9 cellular contexts compared by ENCODE assay signal in the genomic region with DNA sequence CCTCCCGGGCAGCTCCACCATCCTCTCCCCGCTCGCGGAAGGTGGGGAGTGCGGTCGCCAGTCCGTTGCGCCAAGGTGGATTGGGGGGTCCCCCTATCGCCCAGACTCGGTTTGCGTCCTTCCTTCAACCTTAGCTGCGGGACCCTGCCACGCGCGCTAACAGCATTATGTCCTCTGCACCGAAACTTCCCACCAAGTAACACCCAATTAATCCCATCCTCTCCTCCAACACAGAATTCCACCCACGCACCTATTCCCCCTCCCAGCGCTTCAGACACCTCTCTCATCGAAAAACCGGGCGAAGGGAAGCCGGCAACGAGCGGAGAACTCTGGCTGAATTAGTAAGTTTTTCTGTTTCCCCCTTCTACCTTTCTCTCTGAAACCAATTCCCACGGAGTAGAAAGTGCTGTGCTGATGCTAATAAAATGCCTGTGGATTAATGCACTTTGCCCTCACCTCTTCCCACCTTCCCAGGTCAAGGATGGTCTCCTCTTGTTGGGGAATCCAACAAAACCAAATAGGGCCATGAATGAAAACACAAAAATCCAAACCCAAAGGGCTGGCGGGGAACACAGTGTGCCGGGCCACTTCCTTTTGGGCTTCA. TPM values are rescaled to one million over a fixed set of nuclear protein-coding genes. Genes with fewer than 3 reads are reported as not detected.
DNase-seq lines count a peak whose midpoint lies in the region; ATAC-seq and TF ChIP-seq lines count a peak whose summit lies in the region.
"Had no signal": no experiment of that assay in that cellular context is flagged by ENCODE, and none has a peak within 500 bp of the region (broad histone marks: within the 10 kb centered on the region; RNA-seq: fewer than 3 reads in every experiment).

No MANE protein-coding gene starts in this region.

- peak overlapping the region; percentile 95 for H3K27ac ChIP-seq in subcutaneous abdominal adipose tissue (ENCODE audit: low read depth, low read length)

- peak overlapping the region; percentile 71 for H3K4me3 Mint-ChIP-seq in T-helper 2 cell treated with Interferon-gamma antibody and Interleukin-4, amounts not matched to agents 5 μg/mL and 100 μg/mL, for 36 hours
- H3K4me3 Mint-ChIP-seq in activated B cell treated with CpG ODN at 0.5 μM for 24 hours = peak overlapping the region; percentile 80
- H3K4me3 Mint-ChIP-seq in immature natural killer cell = peak overlapping the region; percentile 85 to 89 (median 86)

- peaks cover 93% of the 10 kb centered on the region for H3K27me3 Mint-ChIP-seq in T-helper 2 cell treated with Interferon-gamma antibody and Interleukin-4, amounts not matched to agents 5 μg/mL and 100 μg/mL, for 36 hours (ENCODE audit: low read depth)
- peaks cover 74% of the 10 kb centered on the region for H3K27me3 Mint-ChIP-seq in activated B cell treated with CpG ODN at 0.5 μM for 24 hours
- H3K27me3 Mint-ChIP-seq in immature natural killer cell (ENCODE audit: low read depth in 3 of 3) = peaks cover 43 to 73% (median 72%) of the 10 kb centered on the region in 3 donors

- peaks cover 3% of the 10 kb centered on the region for H3K36me3 Mint-ChIP-seq in T-helper 2 cell treated with Interferon-gamma antibody and Interleukin-4, amounts not matched to agents 5 μg/mL and 100 μg/mL, for 36 hours (ENCODE audit: low read depth)
- H3K36me3 Mint-ChIP-seq in activated B cell treated with CpG ODN at 0.5 μM for 24 hours (ENCODE audit: low read depth) (no peaks in the 10 kb centered on the region), immature natural killer cell (no peaks in the 10 kb centered on the region)

- CTCF ChIA-PET in activated B cell treated with CpG ODN at 0.5 μM for 24 hours (lab: Charles Lee) = interaction anchor here (1.0 to 4.5 kb wide), 9 partner anchors 8 to 464 kb away, joined by 3 to 32 read pairs (median 6); a partner anchor contains a TSS

- intact Hi-C loops in activated B cell treated with CpG ODN at 0.5 μM for 24 hours (cut with micrococcal nuclease) = loop anchor here (1.0 to 2.0 kb wide), 5 partner anchors 21 to 287 kb away; a partner anchor contains a TSS

- H3K36me3 ChIP-seq in subcutaneous abdominal adipose tissue (ENCODE audit: control insufficient read depth in 5 of 5, insufficient read depth in 5 of 5, low read length in 5 of 5) = no peaks in the 10 kb centered on the region

- in situ Hi-C loops in GM13976 (cut with MboI; ENCODE audit: low sequenced_read_pairs, unreplicated experiment) = loop anchor here (10.0 to 25.0 kb wide), 3 partner anchors 297 to 777 kb away; no protein-coding TSS in a partner anchor
- in situ Hi-C loops in KBM-7 (cut with MboI; ENCODE audit: low pct_unique_long_range_greater_than_20kb, low sequenced_read_pairs) = loop anchor here (10.0 to 25.0 kb wide), 2 partner anchors 297 to 1289 kb away; no protein-coding TSS in a partner anchor

- H3K4me1 ChIP-seq in subcutaneous abdominal adipose tissue (ENCODE audit: control insufficient read depth in 5 of 5, insufficient read depth in 5 of 5, low read length in 5 of 5) = peaks cover 13 to 90% (median 85%) of the 10 kb centered on the region in 5 donors

- peaks cover 0 to 23% (median 0%) of the 10 kb centered on the region in 5 donors for H3K27me3 ChIP-seq in subcutaneous abdominal adipose tissue (ENCODE audit: control insufficient read depth in 5 of 5, insufficient read depth in 4 of 5, low read length in 5 of 5)

- DNase-seq in T-helper 2 cell treated with Interferon-gamma antibody and Interleukin-4, amounts not matched to agents 5 μg/mL and 100 μg/mL, for 36 hours (ENCODE audit: low spot score) = no peak
- DNase-seq in T-helper 2 cell (no peak), activated B cell treated with CpG ODN at 0.5 μM for 24 hours (no peak), immature natural killer cell (no peak), GM13976 (ENCODE audit: low spot score) (no peak), Kasumi-1 (lab: John Stamatoyannopoulos, UW) (no peak), KBM-7 (no peak)
- DNase-seq: NCI-H524 treated with DMSO at 0.1 percent for 48 hours had no signal

- peak overlapping the region; percentile 68 for H3K27ac Mint-ChIP-seq in T-helper 2 cell treated with Interferon-gamma antibody and Interleukin-4, amounts not matched to agents 5 μg/mL and 100 μg/mL, for 36 hours
- H3K27ac Mint-ChIP-seq in activated B cell treated with CpG ODN at 0.5 μM for 24 hours = peak overlapping the region; percentile 12
- H3K27ac Mint-ChIP-seq in immature natural killer cell = peak overlapping the region; percentile 12 to 77 (median 58)

- POLR2A ChIA-PET in activated B cell treated with CpG ODN at 0.5 μM for 24 hours (lab: Charles Lee) = interaction anchor here (0.7 to 1.7 kb wide), 2 partner anchors 9 to 1061 kb away, joined by 3 to 6 read pairs; no protein-coding TSS in a partner anchor

- no peaks in the 10 kb centered on the region for H3K9me3 Mint-ChIP-seq in T-helper 2 cell treated with Interferon-gamma antibody and Interleukin-4, amounts not matched to agents 5 μg/mL and 100 μg/mL, for 36 hours
- no peaks in the 10 kb centered on the region for H3K9me3 Mint-ChIP-seq in activated B cell treated with CpG ODN at 0.5 μM for 24 hours
- peaks cover 0 to 2% (median 0%) of the 10 kb centered on the region in 6 donors for H3K9me3 Mint-ChIP-seq in immature natural killer cell

- peak overlapping the region; percentile 77 to 95 (median 90) for H3K4me3 ChIP-seq in subcutaneous abdominal adipose tissue (ENCODE audit: low read depth in 1 of 5, low read length in 5 of 5)

- no peak for ATAC-seq in activated B cell treated with CpG ODN at 0.5 μM for 24 hours (ENCODE audit: low read depth)

- H3K9ac ChIP-seq in subcutaneous abdominal adipose tissue (ENCODE audit: low read length in 5 of 5) = peak overlapping the region; percentile 65 to 95 (median 86)

- H3K9me3 ChIP-seq in subcutaneous abdominal adipose tissue (ENCODE audit: control insufficient read depth in 5 of 5, low read length in 5 of 5) = no peaks in the 10 kb centered on the region

- TF ChIP-seq CTCF in activated B cell treated with CpG ODN at 0.5 μM for 24 hours (IDR thresholded peaks at IDR 0.05) = no peak
- TF ChIP-seq CTCF in GM13976 (IDR thresholded peaks at IDR 0.05; ENCODE audit: borderline replicate concordance, control extremely low read depth, extremely low read depth, insufficient read depth, missing control alignments) = no peak

- peaks cover 19% of the 10 kb centered on the region for H3K4me1 Mint-ChIP-seq in T-helper 2 cell treated with Interferon-gamma antibody and Interleukin-4, amounts not matched to agents 5 μg/mL and 100 μg/mL, for 36 hours (ENCODE audit: low read depth)
- peaks cover 49% of the 10 kb centered on the region for H3K4me1 Mint-ChIP-seq in activated B cell treated with CpG ODN at 0.5 μM for 24 hours
- peaks cover 54 to 79% of the 10 kb centered on the region in 2 donors for H3K4me1 Mint-ChIP-seq in immature natural killer cell

RNA-seq across cellular contexts. Expression of a gene that starts 0.9 kb away (rescaled TPM):
- not detected in 2 replicates for total RNA-seq in activated B cell treated with CpG ODN at 0.5 μM for 24 hours
- polyA plus RNA-seq in immature natural killer cell = under 1 TPM in 1 of 3 donors, not detected in 2; 0.13 TPM

RNA-seq across cellular contexts. Expression of a gene that starts 3.9 kb away (rescaled TPM):
- total RNA-seq in activated B cell treated with CpG ODN at 0.5 μM for 24 hours = not detected in 2 replicates
- polyA plus RNA-seq in immature natural killer cell = 1 to 10 TPM in 1 of 3 donors, under 1 TPM in 1, not detected in 1; 0.52 to 3.8 TPM

RNA-seq across cellular contexts. Expression of a gene that starts 5.0 kb away (rescaled TPM):
- total RNA-seq in activated B cell treated with CpG ODN at 0.5 μM for 24 hours = not detected in 2 replicates
- 1 to 10 TPM in 2 of 3 donors, not detected in 1; 1.0 to 4.2 TPM for polyA plus RNA-seq in immature natural killer cell

RNA-seq across cellular contexts. Expression of a gene that starts 8.0 kb away (rescaled TPM):
- not detected in 2 replicates for total RNA-seq in activated B cell treated with CpG ODN at 0.5 μM for 24 hours
- 1 to 10 TPM in 1 of 3 donors, under 1 TPM in 2; 0.42 to 1.1 (median 0.73) TPM for polyA plus RNA-seq in immature natural killer cell

RNA-seq across cellular contexts. Expression of a gene that starts 13.9 kb away (rescaled TPM):
- not detected in 2 replicates for total RNA-seq in activated B cell treated with CpG ODN at 0.5 μM for 24 hours
- 1 to 10 TPM; 1.6 to 3.1 (median 1.8) TPM for polyA plus RNA-seq in immature natural killer cell

Comparison
In these comparisons a context has a peak if more than half of its experiments do, and no peak if none do; other contexts are left out.
1. H3K27ac Mint-ChIP-seq: peak in every context shown above with its lines; median percentile 68 in T-helper 2 cell treated with Interferon-gamma antibody and Interleukin-4, amounts not matched to agents 5 μg/mL and 100 μg/mL, for 36 hours; 58 in immature natural killer cell; 12 in activated B cell treated with CpG ODN at 0.5 μM for 24 hours.